Comparison of ENCODE assay signal across 1 cellular context in the genomic region with DNA sequence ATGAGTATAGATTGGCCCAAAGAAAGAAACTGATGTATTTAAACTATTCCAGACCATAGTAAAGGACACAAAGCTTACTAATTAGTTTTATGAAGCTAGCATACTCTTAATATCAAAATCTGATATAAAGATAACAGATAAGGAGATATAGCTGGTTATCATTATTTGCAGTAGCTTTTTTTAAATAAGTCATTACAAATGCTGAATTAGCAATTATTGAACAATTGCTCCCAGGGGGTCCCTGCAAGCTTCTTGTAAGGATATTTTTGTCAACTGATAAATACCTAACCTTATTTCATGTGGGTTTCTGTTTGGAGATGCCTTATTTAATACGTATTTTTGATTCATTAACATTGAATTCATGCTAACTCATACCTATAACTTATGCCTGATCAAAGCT.
A peak's percentile ranks its signal among the peaks of the same experiment; 100 is the strongest.
TF ChIP-seq lines count a peak whose summit lies in the region.

No MANE protein-coding gene starts in this region.

TF ChIP-seq in HepG2, 621 proteins besides CTCF, POLR2A, EP300 and RAD21 (continued from another document):
- no peak for TF ChIP-seq ONECUT2 (CRISPR knock-in tag; IDR thresholded peaks at IDR 0.05)
- TF ChIP-seq SOX6 (IDR thresholded peaks at IDR 0.05): no peak
- no peak for TF ChIP-seq SOX6 (CRISPR knock-in tag; IDR thresholded peaks at IDR 0.05)
- peak; percentile 58 for TF ChIP-seq MAFF (IDR thresholded peaks at IDR 0.05; ENCODE audit: low read depth, low read length)
- TF ChIP-seq MED8 (CRISPR knock-in tag; IDR thresholded peaks at IDR 0.05; ENCODE audit: insufficient replicate concordance): no peak
- no peak for TF ChIP-seq ZNF558 (CRISPR knock-in tag; IDR thresholded peaks at IDR 0.05; ENCODE audit: borderline replicate concordance)
- TF ChIP-seq ZNF773 (CRISPR knock-in tag; IDR thresholded peaks at IDR 0.05; ENCODE audit: borderline replicate concordance): no peak
- TF ChIP-seq ZNF569 (CRISPR knock-in tag; IDR thresholded peaks at IDR 0.05; ENCODE audit: borderline replicate concordance): no peak
- no peak for TF ChIP-seq CEBPB (IDR thresholded peaks at IDR 0.05; ENCODE audit: borderline replicate concordance, low read depth, low read length)
- no peak for TF ChIP-seq ZBTB20 (CRISPR knock-in tag; IDR thresholded peaks at IDR 0.05; ENCODE audit: borderline replicate concordance, low read depth)
- peak; percentile 42 to 79; a peak in 3 of 4 replicates for TF ChIP-seq MAFK (conservative IDR thresholded peaks at IDR 0.05 in 1 of 2, IDR thresholded peaks at IDR 0.05 in 1 of 2; ENCODE audit: low read length in 2 of 2)
- TF ChIP-seq, protein P1, sequence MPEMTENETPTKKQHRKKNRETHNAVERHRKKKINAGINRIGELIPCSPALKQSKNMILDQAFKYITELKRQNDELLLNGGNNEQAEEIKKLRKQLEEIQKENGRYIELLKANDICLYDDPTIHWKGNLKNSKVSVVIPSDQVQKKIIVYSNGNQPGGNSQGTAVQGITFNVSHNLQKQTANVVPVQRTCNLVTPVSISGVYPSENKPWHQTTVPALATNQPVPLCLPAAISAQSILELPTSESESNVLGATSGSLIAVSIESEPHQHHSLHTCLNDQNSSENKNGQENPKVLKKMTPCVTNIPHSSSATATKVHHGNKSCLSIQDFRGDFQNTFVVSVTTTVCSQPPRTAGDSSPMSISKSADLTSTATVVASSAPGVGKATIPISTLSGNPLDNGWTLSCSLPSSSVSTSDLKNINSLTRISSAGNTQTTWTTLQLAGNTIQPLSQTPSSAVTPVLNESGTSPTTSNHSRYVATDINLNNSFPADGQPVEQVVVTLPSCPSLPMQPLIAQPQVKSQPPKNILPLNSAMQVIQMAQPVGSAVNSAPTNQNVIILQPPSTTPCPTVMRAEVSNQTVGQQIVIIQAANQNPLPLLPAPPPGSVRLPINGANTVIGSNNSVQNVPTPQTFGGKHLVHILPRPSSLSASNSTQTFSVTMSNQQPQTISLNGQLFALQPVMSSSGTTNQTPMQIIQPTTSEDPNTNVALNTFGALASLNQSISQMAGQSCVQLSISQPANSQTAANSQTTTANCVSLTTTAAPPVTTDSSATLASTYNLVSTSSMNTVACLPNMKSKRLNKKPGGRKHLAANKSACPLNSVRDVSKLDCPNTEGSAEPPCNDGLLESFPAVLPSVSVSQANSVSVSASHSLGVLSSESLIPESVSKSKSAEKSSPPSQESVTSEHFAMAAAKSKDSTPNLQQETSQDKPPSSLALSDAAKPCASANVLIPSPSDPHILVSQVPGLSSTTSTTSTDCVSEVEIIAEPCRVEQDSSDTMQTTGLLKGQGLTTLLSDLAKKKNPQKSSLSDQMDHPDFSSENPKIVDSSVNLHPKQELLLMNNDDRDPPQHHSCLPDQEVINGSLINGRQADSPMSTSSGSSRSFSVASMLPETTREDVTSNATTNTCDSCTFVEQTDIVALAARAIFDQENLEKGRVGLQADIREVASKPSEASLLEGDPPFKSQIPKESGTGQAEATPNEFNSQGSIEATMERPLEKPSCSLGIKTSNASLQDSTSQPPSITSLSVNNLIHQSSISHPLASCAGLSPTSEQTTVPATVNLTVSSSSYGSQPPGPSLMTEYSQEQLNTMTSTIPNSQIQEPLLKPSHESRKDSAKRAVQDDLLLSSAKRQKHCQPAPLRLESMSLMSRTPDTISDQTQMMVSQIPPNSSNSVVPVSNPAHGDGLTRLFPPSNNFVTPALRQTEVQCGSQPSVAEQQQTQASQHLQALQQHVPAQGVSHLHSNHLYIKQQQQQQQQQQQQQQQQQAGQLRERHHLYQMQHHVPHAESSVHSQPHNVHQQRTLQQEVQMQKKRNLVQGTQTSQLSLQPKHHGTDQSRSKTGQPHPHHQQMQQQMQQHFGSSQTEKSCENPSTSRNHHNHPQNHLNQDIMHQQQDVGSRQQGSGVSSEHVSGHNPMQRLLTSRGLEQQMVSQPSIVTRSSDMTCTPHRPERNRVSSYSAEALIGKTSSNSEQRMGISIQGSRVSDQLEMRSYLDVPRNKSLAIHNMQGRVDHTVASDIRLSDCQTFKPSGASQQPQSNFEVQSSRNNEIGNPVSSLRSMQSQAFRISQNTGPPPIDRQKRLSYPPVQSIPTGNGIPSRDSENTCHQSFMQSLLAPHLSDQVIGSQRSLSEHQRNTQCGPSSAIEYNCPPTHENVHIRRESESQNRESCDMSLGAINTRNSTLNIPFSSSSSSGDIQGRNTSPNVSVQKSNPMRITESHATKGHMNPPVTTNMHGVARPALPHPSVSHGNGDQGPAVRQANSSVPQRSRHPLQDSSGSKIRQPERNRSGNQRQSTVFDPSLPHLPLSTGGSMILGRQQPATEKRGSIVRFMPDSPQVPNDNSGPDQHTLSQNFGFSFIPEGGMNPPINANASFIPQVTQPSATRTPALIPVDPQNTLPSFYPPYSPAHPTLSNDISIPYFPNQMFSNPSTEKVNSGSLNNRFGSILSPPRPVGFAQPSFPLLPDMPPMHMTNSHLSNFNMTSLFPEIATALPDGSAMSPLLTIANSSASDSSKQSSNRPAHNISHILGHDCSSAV (CRISPR knock-in tag; IDR thresholded peaks at IDR 0.05; ENCODE audit: borderline replicate concordance): no peak
- TF ChIP-seq, protein P2, sequence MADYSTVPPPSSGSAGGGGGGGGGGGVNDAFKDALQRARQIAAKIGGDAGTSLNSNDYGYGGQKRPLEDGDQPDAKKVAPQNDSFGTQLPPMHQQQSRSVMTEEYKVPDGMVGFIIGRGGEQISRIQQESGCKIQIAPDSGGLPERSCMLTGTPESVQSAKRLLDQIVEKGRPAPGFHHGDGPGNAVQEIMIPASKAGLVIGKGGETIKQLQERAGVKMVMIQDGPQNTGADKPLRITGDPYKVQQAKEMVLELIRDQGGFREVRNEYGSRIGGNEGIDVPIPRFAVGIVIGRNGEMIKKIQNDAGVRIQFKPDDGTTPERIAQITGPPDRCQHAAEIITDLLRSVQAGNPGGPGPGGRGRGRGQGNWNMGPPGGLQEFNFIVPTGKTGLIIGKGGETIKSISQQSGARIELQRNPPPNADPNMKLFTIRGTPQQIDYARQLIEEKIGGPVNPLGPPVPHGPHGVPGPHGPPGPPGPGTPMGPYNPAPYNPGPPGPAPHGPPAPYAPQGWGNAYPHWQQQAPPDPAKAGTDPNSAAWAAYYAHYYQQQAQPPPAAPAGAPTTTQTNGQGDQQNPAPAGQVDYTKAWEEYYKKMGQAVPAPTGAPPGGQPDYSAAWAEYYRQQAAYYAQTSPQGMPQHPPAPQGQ (CRISPR knock-in tag; IDR thresholded peaks at IDR 0.05; ENCODE audit: borderline replicate concordance): no peak
